12 cellular contexts compared by ENCODE assay signal in the genomic region with DNA sequence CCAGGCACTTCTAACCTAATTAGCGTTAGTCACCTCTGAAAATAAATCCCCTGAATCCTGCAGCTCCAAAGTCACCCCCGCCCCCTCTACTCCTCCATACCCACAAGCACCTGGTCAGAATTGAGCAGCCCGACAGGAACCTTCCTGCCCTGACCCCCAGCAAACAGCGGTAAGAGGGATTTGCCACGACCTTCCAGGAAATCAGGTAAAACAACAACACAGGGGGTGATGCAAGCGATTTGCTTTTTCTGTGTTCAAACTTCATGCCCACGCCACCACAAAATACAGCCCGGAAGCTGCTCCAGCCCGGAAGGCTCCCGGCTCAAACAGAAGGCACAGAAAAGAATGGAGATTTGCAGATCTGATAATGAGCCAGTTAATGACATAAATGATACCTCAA.
DNase-seq lines count a peak whose midpoint lies in the region; ATAC-seq and TF ChIP-seq lines count a peak whose summit lies in the region.
"Had no signal": no experiment of that assay in that cellular context is flagged by ENCODE, and none has a peak within 500 bp of the region (broad histone marks: within the 10 kb centered on the region; RNA-seq: fewer than 3 reads in every experiment).

No MANE protein-coding gene starts in this region.

- H3K4me1 ChIP-seq in adipocyte (ENCODE audit: control insufficient read depth, insufficient read depth, low read length): no peaks in the 10 kb centered on the region
- peaks cover 10% of the 10 kb centered on the region for H3K4me1 ChIP-seq in mesendoderm (ENCODE audit: control insufficient read depth, low read depth, low read length)
- peaks cover 0 to 9% of the 10 kb centered on the region in 2 donors for H3K4me1 ChIP-seq in gastrocnemius medialis
- H3K4me1 ChIP-seq: sigmoid colon had no signal

- H4K8ac ChIP-seq in mesendoderm (ENCODE audit: low read depth, low read length): peak overlapping the region; percentile 96

- H2BK15ac ChIP-seq in mesendoderm (replicated peaks; ENCODE audit: low read depth): no peak overlapping the region

- no peak overlapping the region for H3K23ac ChIP-seq in mesendoderm (ENCODE audit: low read length)

- H2BK120ac ChIP-seq in mesendoderm (ENCODE audit: low read depth, low read length): peak overlapping the region; percentile 24

- H3K36me3 ChIP-seq in adipocyte (ENCODE audit: control insufficient read depth, insufficient read depth, low read length, severe bottlenecking) (no peaks in the 10 kb centered on the region), mesendoderm (ENCODE audit: control insufficient read depth, insufficient read depth, low read length) (no peaks in the 10 kb centered on the region), brain microvascular endothelial cell (replicated peaks) (no peaks in the 10 kb centered on the region), gastrocnemius medialis (no peaks in the 10 kb centered on the region)
- H3K36me3 ChIP-seq: sigmoid colon had no signal

- no peaks in the 10 kb centered on the region for H3K79me1 ChIP-seq in mesendoderm (ENCODE audit: low read length)

- no peaks in the 10 kb centered on the region for H3K27me3 ChIP-seq in adipocyte (replicated peaks; ENCODE audit: control insufficient read depth, insufficient read depth, low read length)
- no peaks in the 10 kb centered on the region for H3K27me3 ChIP-seq in mesendoderm (ENCODE audit: insufficient read depth, low read length, poor library complexity)
- no peaks in the 10 kb centered on the region for H3K27me3 ChIP-seq in brain microvascular endothelial cell (replicated peaks)
- H3K27me3 ChIP-seq in gastrocnemius medialis: no peaks in the 10 kb centered on the region
- H3K27me3 ChIP-seq: sigmoid colon had no signal

- H3K56ac ChIP-seq in mesendoderm (ENCODE audit: low read length): peak overlapping the region; percentile 52

- H3K79me2 ChIP-seq in mesendoderm (ENCODE audit: control insufficient read depth, insufficient read depth, low read length): no peaks in the 10 kb centered on the region

- DNase-seq in DMS153 (lab: John Stamatoyannopoulos, UW) (peak; percentile 70), NCI-H2081 (lab: John Stamatoyannopoulos, UW) (peak; percentile 69 to 85), adipocyte (ENCODE audit: low read depth) (no peak), mesendoderm (peak; percentile 46), brain microvascular endothelial cell (no peak), gastrocnemius medialis (no peak), T-helper 9 cell (no peak)
- DNase-seq: GDM1, NCI-H446 treated with DMSO at 0.1 percent for 48 hours, sigmoid colon had no signal

- peak overlapping the region; percentile 84 for H3K18ac ChIP-seq in mesendoderm (ENCODE audit: low read length)

- intact Hi-C loops in gastrocnemius medialis (cut with DNase I; ENCODE audit: low total_unique reads): no loop called here

- no peak overlapping the region for H4K5ac ChIP-seq in mesendoderm (ENCODE audit: low read length)

- TF ChIP-seq POLR2A in gastrocnemius medialis (IDR thresholded peaks at IDR 0.05): no peak

- H3K4me2 ChIP-seq in mesendoderm (ENCODE audit: low read length): no peak overlapping the region

- H3K27ac ChIP-seq in mesendoderm (ENCODE audit: low read depth, low read length) (no peak overlapping the region), brain microvascular endothelial cell (no peak overlapping the region), gastrocnemius medialis (no peak overlapping the region)
- H3K27ac ChIP-seq: sigmoid colon had no signal

- peak overlapping the region; percentile 25 for H2BK5ac ChIP-seq in mesendoderm (ENCODE audit: low read length)

- ATAC-seq in HG03139 (IDR thresholded peaks at IDR 0.05; ENCODE audit: unreplicated experiment) (no peak), gastrocnemius medialis (no peak)
- ATAC-seq: activated naive CD4-positive, alpha-beta T cell treated with anti-CD3 and anti-CD28 coated beads, Interleukin-2, amount 50 U/mL, for 72 hours had no signal

- H3K9ac ChIP-seq in adipocyte (ENCODE audit: low read length): no peak overlapping the region
- no peak overlapping the region for H3K9ac ChIP-seq in mesendoderm (ENCODE audit: low read length)

- TF ChIP-seq CTCF in brain microvascular endothelial cell (IDR thresholded peaks at IDR 0.05; ENCODE audit: low read depth, low read length, missing control alignments) (no peak), gastrocnemius medialis (IDR thresholded peaks at IDR 0.05 in 4 of 5, conservative IDR thresholded peaks at IDR 0.05 in 1 of 5) (no peak)

- no peak overlapping the region for H2AK5ac ChIP-seq in mesendoderm (ENCODE audit: low read length)

- H3K4ac ChIP-seq in mesendoderm (ENCODE audit: low read depth, low read length): no peak overlapping the region

- peaks cover 4% of the 10 kb centered on the region for H3K9me3 ChIP-seq in adipocyte (ENCODE audit: control insufficient read depth, low read length)
- no peaks in the 10 kb centered on the region for H3K9me3 ChIP-seq in gastrocnemius medialis
- H3K9me3 ChIP-seq: sigmoid colon had no signal

- in situ Hi-C loops in brain microvascular endothelial cell (cut with HindIII; ENCODE audit: low pct_ligation_motif_present, low sequenced_read_pairs) (no loop called here), gastrocnemius medialis (cut with MboI; ENCODE audit: low sequenced_read_pairs in 4 of 4) (no loop called here)

- WGBS in mesendoderm (ENCODE audit: extremely low coverage, insufficient coverage, low lambda C conversion rate): no CpG with 5 or more reads among the region's 10 CpGs

- H3K4me3 ChIP-seq in adipocyte (ENCODE audit: low read length) (peak overlapping the region; percentile 52), mesendoderm (ENCODE audit: low read length) (no peak overlapping the region), brain microvascular endothelial cell (ENCODE audit: low read depth, low read length) (no peak overlapping the region), gastrocnemius medialis (no peak overlapping the region)
- H3K4me3 ChIP-seq: sigmoid colon had no signal

Comparison
In these comparisons a context has a peak if more than half of its experiments do, and no peak if none do; other contexts are left out.
1. DNase-seq: peak in DMS153 (single experiment), NCI-H2081 (2 of 2) and mesendoderm (single experiment); none in adipocyte (single experiment), brain microvascular endothelial cell (single experiment), gastrocnemius medialis (0 of 2) and T-helper 9 cell (single experiment).